ENCODE assay signal across 19 cellular contexts in genomic region chr2:197121756-197122385, GRCh38.
DNase-seq lines count a peak whose midpoint lies in the region; ATAC-seq, FAIRE-seq and TF ChIP-seq lines count a peak whose summit lies in the region.
"Had no signal": no experiment of that assay in that cellular context is flagged by ENCODE, and none has a peak within 500 bp of the region (broad histone marks: within the 10 kb centered on the region; RNA-seq: fewer than 3 reads in every experiment).

No MANE protein-coding gene starts in this region.

- H3K36me3 ChIP-seq in HepG2 (replicated peaks in 1 of 2; ENCODE audit: control insufficient read depth in 1 of 2, insufficient read depth in 2 of 2, low read length in 2 of 2) (no peaks in the 10 kb centered on the region), right lobe of liver (peaks cover 0 to 15% (median 0%) of the 10 kb centered on the region in 4 donors), brain microvascular endothelial cell (replicated peaks) (no peaks in the 10 kb centered on the region)
- H3K36me3 ChIP-seq: ovary, suprapubic skin had no signal

- no peak overlapping the region for H3K27ac ChIP-seq in HepG2 (ENCODE audit: extremely low read length, insufficient read depth, low read length)
- no peak overlapping the region for H3K27ac ChIP-seq in right lobe of liver
- H3K27ac ChIP-seq in brain microvascular endothelial cell, result no peak overlapping the region
- H3K27ac ChIP-seq: ovary, sigmoid colon, suprapubic skin had no signal

- peaks cover 77% of the 10 kb centered on the region for H3K36me3 Mint-ChIP-seq in activated CD8-positive, alpha-beta T cell treated with anti-CD3 and anti-CD28 coated beads, Interleukin-2, amount 10 ng/mL, durations not matched to agents 7 days and 5 days (ENCODE audit: low read depth)
- H3K36me3 Mint-ChIP-seq in glutamatergic neuron (ENCODE audit: unreplicated experiment), result peaks cover 9% of the 10 kb centered on the region

- WGBS in HepG2 (ENCODE audit: low lambda C conversion rate), result 26% methylated on average over 6 of the region's 6 CpGs
- WGBS in right lobe of liver (ENCODE audit: insufficient coverage, low coverage, low lambda C conversion rate, missing lambda C conversion rate), result 0% methylated on average over 1 of the region's 6 CpGs

- TF ChIP-seq RAD21 in HepG2 (CRISPR knock-in tag; IDR thresholded peaks at IDR 0.05), result no peak

- in situ Hi-C loops in HepG2 (cut with HindIII; ENCODE audit: extremely low pct_ligation_motif_present, low pct_unique_long_range_greater_than_20kb) (no loop called here), brain microvascular endothelial cell (cut with HindIII; ENCODE audit: low pct_ligation_motif_present, low sequenced_read_pairs) (no loop called here)

- intact Hi-C loops in HepG2 (cut with micrococcal nuclease; ENCODE audit: unreplicated experiment), result no loop called here
- intact Hi-C loops in right lobe of liver (cut with DNase I), result no loop called here
- intact Hi-C loops in Right ventricle myocardium superior (cut with DNase I), result no loop called here

- H3K4me3 ChIP-seq in HepG2 (replicated peaks in 1 of 3; ENCODE audit: insufficient read depth in 1 of 3, low read depth in 2 of 3, low read length in 3 of 3) (no peak overlapping the region), right lobe of liver (no peak overlapping the region), brain microvascular endothelial cell (ENCODE audit: low read depth, low read length) (no peak overlapping the region)
- H3K4me3 ChIP-seq: ovary, sigmoid colon, suprapubic skin had no signal

- no peak overlapping the region for H3K4me2 ChIP-seq in HepG2 (ENCODE audit: low read depth, low read length)

- no peaks in the 10 kb centered on the region for H3K9me3 Mint-ChIP-seq in activated CD8-positive, alpha-beta T cell treated with anti-CD3 and anti-CD28 coated beads, Interleukin-2, amount 10 ng/mL, durations not matched to agents 7 days and 5 days (ENCODE audit: insufficient read depth)
- H3K9me3 Mint-ChIP-seq in glutamatergic neuron (ENCODE audit: unreplicated experiment), result no peaks in the 10 kb centered on the region

- no peaks in the 10 kb centered on the region for H4K20me1 ChIP-seq in HepG2 (ENCODE audit: insufficient read depth, low read length)

- H3K4me1 ChIP-seq in HepG2 (ENCODE audit: insufficient read depth, low read length), result no peaks in the 10 kb centered on the region
- no peaks in the 10 kb centered on the region for H3K4me1 ChIP-seq in right lobe of liver
- H3K4me1 ChIP-seq: suprapubic skin had no signal

- H3K9me3 ChIP-seq in HepG2 (ENCODE audit: low read length), result no peaks in the 10 kb centered on the region
- no peaks in the 10 kb centered on the region for H3K9me3 ChIP-seq in right lobe of liver
- H3K9me3 ChIP-seq: ovary, sigmoid colon, suprapubic skin had no signal

- POLR2A ChIA-PET in HepG2 (lab: Yijun Ruan, JAX), result no interaction called here
- POLR2A ChIA-PET in activated CD8-positive, alpha-beta T cell treated with anti-CD3 and anti-CD28 coated beads, Interleukin-2, amount 10 ng/mL, durations not matched to agents 7 days and 5 days (lab: Charles Lee), result interaction anchor here (1.1 to 2.3 kb wide), 2 partner anchors 9 to 15 kb away, joined by 3 to 7 read pairs; no protein-coding TSS in a partner anchor

- DNase-seq in HepG2 (ENCODE audit: low spot score) (no peak), right lobe of liver (no peak), iris pigment epithelial cell (ENCODE audit: low read depth) (peak; percentile 27), brain microvascular endothelial cell (no peak), Right ventricle myocardium superior (no peak), glutamatergic neuron (no peak)
- DNase-seq in activated CD8-positive, alpha-beta T cell treated with anti-CD3 and anti-CD28 coated beads, Interleukin-2, amount 10 ng/mL, durations not matched to agents 7 days and 5 days, result no peak
- DNase-seq: activated CD4-positive, alpha-beta T cell treated with anti-CD3 and anti-CD28 coated beads for 4 hours; foreskin melanocyte; left colon; NCI-H2029; NCI-H524; ovary; sigmoid colon; stimulated activated CD4-positive, alpha-beta T cell treated with anti-CD3 and anti-CD28 coated beads, Interleukin-2, amount 100 ng/mL, for 24 hours; T1000 had no signal

- H3K4me1 Mint-ChIP-seq in activated CD8-positive, alpha-beta T cell treated with anti-CD3 and anti-CD28 coated beads, Interleukin-2, amount 10 ng/mL, durations not matched to agents 7 days and 5 days (ENCODE audit: low read depth), result peaks cover 33% of the 10 kb centered on the region
- no peaks in the 10 kb centered on the region for H3K4me1 Mint-ChIP-seq in glutamatergic neuron (ENCODE audit: low read depth, unreplicated experiment)

- no peak for TF ChIP-seq CTCF in HepG2 (CRISPR knock-in tag; IDR thresholded peaks at IDR 0.05)
- no peak for TF ChIP-seq CTCF in right lobe of liver (IDR thresholded peaks at IDR 0.05)
- TF ChIP-seq CTCF in brain microvascular endothelial cell (IDR thresholded peaks at IDR 0.05; ENCODE audit: low read depth, low read length, missing control alignments), result no peak
- TF ChIP-seq CTCF in glutamatergic neuron (IDR thresholded peaks at IDR 0.05; ENCODE audit: partially characterized antibody, unreplicated experiment), result no peak

- H3K27me3 Mint-ChIP-seq in activated CD8-positive, alpha-beta T cell treated with anti-CD3 and anti-CD28 coated beads, Interleukin-2, amount 10 ng/mL, durations not matched to agents 7 days and 5 days (ENCODE audit: low read depth), result no peaks in the 10 kb centered on the region
- H3K27me3 Mint-ChIP-seq in glutamatergic neuron (ENCODE audit: unreplicated experiment), result no peaks in the 10 kb centered on the region

- TF ChIP-seq POLR2A in HepG2 (IDR thresholded peaks at IDR 0.05; ENCODE audit: insufficient read depth in 1 of 2, low read depth in 2 of 2, low read length in 2 of 2), result no peak
- TF ChIP-seq POLR2A in right lobe of liver (IDR thresholded peaks at IDR 0.05), result no peak

- peak overlapping the region; percentile 75 for H3K27ac Mint-ChIP-seq in activated CD8-positive, alpha-beta T cell treated with anti-CD3 and anti-CD28 coated beads, Interleukin-2, amount 10 ng/mL, durations not matched to agents 7 days and 5 days
- no peak overlapping the region for H3K27ac Mint-ChIP-seq in glutamatergic neuron (ENCODE audit: unreplicated experiment)

- no peak for ATAC-seq in HepG2
- ATAC-seq in right lobe of liver, result no peak
- ATAC-seq in activated CD8-positive, alpha-beta T cell treated with anti-CD3 and anti-CD28 coated beads, Interleukin-2, amount 10 ng/mL, durations not matched to agents 7 days and 5 days, result peak; percentile 43
- no peak for ATAC-seq in GM18868 (IDR thresholded peaks at IDR 0.05; ENCODE audit: unreplicated experiment)
- ATAC-seq in Right ventricle myocardium superior (ENCODE audit: poor library complexity), result no peak
- ATAC-seq: left colon had no signal

- H3K9ac ChIP-seq in HepG2 (ENCODE audit: insufficient read depth, low read depth, low read length), result no peak overlapping the region

- H3K79me2 ChIP-seq in HepG2 (ENCODE audit: insufficient read depth, low read length), result no peaks in the 10 kb centered on the region

- no peak overlapping the region for H2AFZ ChIP-seq in HepG2 (ENCODE audit: low read length)

- no TSS peak for BruUV-seq in HepG2 (replicated peaks; lab: Mats Ljungman, UMichigan)

- FAIRE-seq in HepG2 (lab: Jason Lieb, UNC), result no peak
- FAIRE-seq: astrocyte had no signal

- CTCF ChIA-PET in HepG2 (lab: Yijun Ruan, JAX; ENCODE audit: low intra/inter-chr PET ratio, low total read pairs), result no interaction called here
- CTCF ChIA-PET in activated CD8-positive, alpha-beta T cell treated with anti-CD3 and anti-CD28 coated beads, Interleukin-2, amount 10 ng/mL, durations not matched to agents 7 days and 5 days (lab: Charles Lee), result interaction anchor here (0.6 to 2.2 kb wide), 4 partner anchors 8 to 256 kb away, joined by 3 to 10 read pairs (median 6); no protein-coding TSS in a partner anchor

- H3K4me3 Mint-ChIP-seq in activated CD8-positive, alpha-beta T cell treated with anti-CD3 and anti-CD28 coated beads, Interleukin-2, amount 10 ng/mL, durations not matched to agents 7 days and 5 days, result no peak overlapping the region
- H3K4me3 Mint-ChIP-seq in glutamatergic neuron (ENCODE audit: unreplicated experiment), result no peak overlapping the region

- TF ChIP-seq EP300 in HepG2 (IDR thresholded peaks at IDR 0.05; ENCODE audit: low read depth in 2 of 2, low read length in 2 of 2) (no peak), HepG2 (CRISPR knock-in tag; IDR thresholded peaks at IDR 0.05; ENCODE audit: borderline replicate concordance) (no peak)

- H3K27me3 ChIP-seq in HepG2 (ENCODE audit: control insufficient read depth in 1 of 2, insufficient read depth in 2 of 2, low read length in 2 of 2) (peaks cover 2 to 9% of the 10 kb centered on the region in 2 experiments; a peak in 3 of 5 replicates), right lobe of liver (no peaks in the 10 kb centered on the region), brain microvascular endothelial cell (replicated peaks) (no peaks in the 10 kb centered on the region)
- H3K27me3 ChIP-seq: ovary, sigmoid colon, suprapubic skin had no signal

TF ChIP-seq in HepG2, 621 proteins besides CTCF, POLR2A, EP300 and RAD21:
- TF ChIP-seq CEBPB (IDR thresholded peaks at IDR 0.05; ENCODE audit: borderline replicate concordance, low read depth, low read length) (peak; percentile 30; the same call in 1 of the 2 replicates), REST (IDR thresholded peaks at IDR 0.05; ENCODE audit: borderline replicate concordance in 1 of 2, low read depth in 1 of 2, low read length in 2 of 2) (no peak)
